11 cellular contexts compared by ENCODE assay signal in the genomic region with DNA sequence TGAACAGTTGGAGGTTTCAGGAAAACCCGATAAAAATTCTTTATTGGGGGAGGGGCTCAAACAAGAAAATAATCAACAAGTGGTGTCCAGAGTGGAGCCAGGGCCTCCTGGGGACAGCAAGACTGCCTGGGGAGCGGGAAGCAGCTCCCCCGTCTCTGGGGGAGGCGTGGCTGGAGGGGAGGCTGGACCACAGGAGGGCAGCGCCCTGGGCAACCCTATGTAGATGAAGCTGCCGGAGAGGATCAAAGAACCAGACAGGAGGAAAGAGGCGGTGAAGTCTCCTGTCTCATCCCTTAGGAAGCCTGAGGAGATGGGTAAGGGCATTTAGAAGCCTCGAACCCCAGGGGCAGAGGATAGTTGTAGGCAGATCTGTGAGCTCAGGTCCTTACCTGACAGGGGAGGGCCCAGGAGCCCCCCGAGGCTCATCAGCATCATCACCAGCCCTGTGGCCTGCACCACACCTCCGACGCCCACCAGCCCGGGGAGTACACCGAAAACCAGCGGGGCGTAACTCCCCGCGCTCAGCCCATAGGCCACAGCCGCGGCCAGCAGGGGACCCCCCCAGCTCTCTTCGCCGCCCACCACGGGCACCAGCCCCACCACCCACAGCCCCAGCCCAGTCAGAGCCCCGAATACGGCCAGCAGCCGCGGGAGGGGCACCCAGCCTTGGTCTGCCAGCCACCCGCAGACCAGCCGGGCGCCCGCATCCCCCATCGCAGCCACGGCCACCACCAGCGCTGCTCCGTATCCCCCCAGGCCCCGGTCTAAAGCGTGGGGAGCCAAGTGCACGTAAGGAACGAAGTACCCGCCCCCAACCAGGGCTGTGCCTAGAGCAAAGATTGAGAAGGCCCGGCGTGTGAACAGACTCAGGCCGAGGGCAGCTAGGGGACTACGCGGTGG. TPM values are rescaled to one million over a fixed set of nuclear protein-coding genes. Genes with fewer than 3 reads are reported as not detected.
DNase-seq lines count a peak whose midpoint lies in the region; ATAC-seq and TF ChIP-seq lines count a peak whose summit lies in the region.
"Had no signal": no experiment of that assay in that cellular context is flagged by ENCODE, and none has a peak within 500 bp of the region (broad histone marks: within the 10 kb centered on the region; RNA-seq: fewer than 3 reads in every experiment).

No MANE protein-coding gene starts in this region.

- peak overlapping the region; percentile 70 for H3K27ac Mint-ChIP-seq in activated naive CD8-positive, alpha-beta T cell

- no peaks in the 10 kb centered on the region for H3K27me3 Mint-ChIP-seq in activated naive CD8-positive, alpha-beta T cell

- TF ChIP-seq CTCF in stomach (IDR thresholded peaks at IDR 0.05): no peak

- intact Hi-C loops in stomach (cut with DNase I; ENCODE audit: low total_unique reads): no loop called here

- no peaks in the 10 kb centered on the region for H3K9me3 ChIP-seq in stomach

- no peak for ATAC-seq in GM19397 (IDR thresholded peaks at IDR 0.05; ENCODE audit: unreplicated experiment)

- DNase-seq in activated CD4-positive, alpha-beta T cell treated with anti-CD3 and anti-CD28 coated beads, Interleukin-2, amount 50 U/mL, for 48 hours: peak; percentile 26 to 34
- no peak for DNase-seq in activated CD4-positive, alpha-beta T cell treated with anti-CD3 and anti-CD28 coated beads for 4 hours
- DNase-seq in iPS-NIHi7 (ENCODE audit: extremely low spot score): peak; percentile 56
- DNase-seq in stomach: no peak
- DNase-seq in NCI-H1048 (lab: John Stamatoyannopoulos, UW): no peak
- DNase-seq in activated CD4-positive, CD25-positive, alpha-beta regulatory T cell treated with anti-CD3 and anti-CD28 coated beads, Interleukin-2, amount 50 U/mL, for 72 hours: no peak
- DNase-seq: NCI-H82, small intestine had no signal

- H3K4me3 ChIP-seq in stomach: peak overlapping the region; percentile 36 to 51 (median 43)

- H3K27me3 ChIP-seq in stomach: peaks cover 0 to 49% (median 24%) of the 10 kb centered on the region in 3 donors

- WGBS in stomach, 5 donors: 36 to 59% (median 52%) methylated on average over 21 to 44 of the region's 44 CpGs

- H3K36me3 Mint-ChIP-seq in activated naive CD8-positive, alpha-beta T cell: no peaks in the 10 kb centered on the region

- no peaks in the 10 kb centered on the region for H3K9me3 Mint-ChIP-seq in activated naive CD8-positive, alpha-beta T cell (ENCODE audit: low read depth)

- no peak for TF ChIP-seq POLR2A in stomach (IDR thresholded peaks at IDR 0.05)

- H3K27ac ChIP-seq in stomach: peak overlapping the region in 1 of 5 donors; percentile 10

- H3K36me3 ChIP-seq in stomach: no peaks in the 10 kb centered on the region

- H3K4me3 Mint-ChIP-seq in activated naive CD8-positive, alpha-beta T cell: peak overlapping the region; percentile 80

- TF ChIP-seq EP300 in stomach (IDR thresholded peaks at IDR 0.05): no peak

- peaks cover 34% of the 10 kb centered on the region for H3K4me1 Mint-ChIP-seq in activated naive CD8-positive, alpha-beta T cell (ENCODE audit: low read depth)

- H3K4me1 ChIP-seq in stomach: peaks cover 29 to 51% (median 43%) of the 10 kb centered on the region in 4 donors

RNA-seq across cellular contexts. Expression of gene SLC16A11, which starts 2.0 kb away (rescaled TPM):
- total RNA-seq in stomach: not detected
- 1 to 10 TPM in 2 of 3 donors, under 1 TPM in 1; 0.68 to 3.7 (median 2.3) TPM for polyA plus RNA-seq in stomach
- total RNA-seq: frontal cortex had no signal

RNA-seq across cellular contexts. Expression of gene SLC16A13, which starts 6.0 kb away (rescaled TPM):
- total RNA-seq in stomach: 1 to 10 TPM in 1 of 5 donors, not detected in 4; 2.9 TPM
- polyA plus RNA-seq in stomach: 1 to 10 TPM in 1 of 3 donors, under 1 TPM in 1, not detected in 1; 0.56 to 1.4 TPM

RNA-seq across cellular contexts. Expression of gene BCL6B, which starts 19.0 kb away (rescaled TPM):
- 1 to 10 TPM in 3 of 5 donors, not detected in 2; 1.3 to 5.5 (median 2.9) TPM for total RNA-seq in stomach
- polyA plus RNA-seq in stomach: 1 to 10 TPM; 2.2 to 5.0 (median 4.3) TPM

RNA-seq across cellular contexts. Expression of gene RNASEK, which starts 29.4 kb away (rescaled TPM):
- total RNA-seq in stomach: 100 to 1,000 TPM in 2 of 5 donors, 10 to 100 TPM in 3; 12.3 to 173 (median 78.8) TPM
- polyA plus RNA-seq in stomach: 100 to 1,000 TPM; 243 to 390 (median 247) TPM

RNA-seq across cellular contexts. Expression of gene CLEC10A, which starts 38.2 kb away (rescaled TPM):
- 1 to 10 TPM in 2 of 5 donors, not detected in 3; 1.2 to 4.8 TPM for total RNA-seq in stomach
- 1 to 10 TPM in 2 of 3 donors, under 1 TPM in 1; 0.75 to 6.6 (median 2.2) TPM for polyA plus RNA-seq in stomach
- total RNA-seq: frontal cortex had no signal

Comparison
In these comparisons a context has a peak if more than half of its experiments do, and no peak if none do; other contexts are left out.
1. DNase-seq: peak in activated CD4-positive, alpha-beta T cell treated with anti-CD3 and anti-CD28 coated beads, Interleukin-2, amount 50 U/mL, for 48 hours (2 of 2) and iPS-NIHi7 (single experiment); none in activated CD4-positive, alpha-beta T cell treated with anti-CD3 and anti-CD28 coated beads for 4 hours (0 of 2), stomach (single experiment), NCI-H1048 (single experiment) and activated CD4-positive, CD25-positive, alpha-beta regulatory T cell treated with anti-CD3 and anti-CD28 coated beads, Interleukin-2, amount 50 U/mL, for 72 hours (single experiment).